Comparison of ENCODE assay signal across 8 cellular contexts in the genomic region with DNA sequence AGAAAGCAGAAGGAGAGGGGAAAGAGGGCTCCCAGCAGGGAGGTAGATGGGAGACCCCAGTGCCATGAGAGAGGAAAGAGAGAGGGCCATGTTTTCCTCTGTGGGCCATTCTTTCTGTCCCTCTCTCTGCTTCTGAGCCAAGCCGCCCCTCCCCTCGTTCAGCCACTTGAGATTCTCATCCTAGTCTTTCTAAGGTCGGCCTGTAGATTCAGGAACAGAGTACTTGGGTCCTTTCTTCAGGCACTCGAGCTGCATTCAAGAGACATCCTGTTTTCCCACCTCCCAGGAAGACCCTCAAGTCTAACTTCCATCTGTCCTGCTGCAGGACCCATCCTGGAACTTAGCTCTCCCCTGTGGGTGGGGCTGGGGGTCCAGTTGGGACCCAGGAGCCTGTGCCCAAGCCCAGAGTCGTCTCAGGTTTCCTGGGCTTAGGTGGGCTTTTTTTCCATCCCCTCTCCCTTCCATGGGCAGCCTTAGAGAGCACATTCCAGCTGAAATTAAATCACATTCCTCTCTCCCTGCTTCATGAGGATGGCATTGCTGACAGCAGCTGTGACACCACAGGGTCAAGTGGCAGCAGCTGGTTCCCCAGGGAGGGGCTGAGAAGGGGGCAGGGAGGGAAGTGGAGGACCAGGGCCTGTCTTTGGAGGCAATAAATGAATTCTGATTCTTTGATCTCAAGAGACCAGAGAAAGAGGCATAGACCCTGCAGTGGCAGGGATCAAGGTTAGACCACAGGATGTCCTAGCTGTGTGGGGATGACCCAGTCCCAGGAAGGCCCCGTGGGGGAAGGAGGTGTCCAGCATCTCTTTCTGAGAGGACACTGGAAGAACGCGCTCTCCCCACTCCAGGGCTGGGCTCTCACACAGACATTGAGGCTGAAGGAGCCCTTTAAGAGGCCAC. TPM values are rescaled to one million over a fixed set of nuclear protein-coding genes. Genes with fewer than 3 reads are reported as not detected.
A peak's percentile ranks its signal among the peaks of the same experiment; 100 is the strongest.
DNase-seq lines count a peak whose midpoint lies in the region; ATAC-seq and TF ChIP-seq lines count a peak whose summit lies in the region.

No MANE protein-coding gene starts in this region.

- H3K9me3 Mint-ChIP-seq in glutamatergic neuron (ENCODE audit: unreplicated experiment) = peaks cover 6% of the 10 kb centered on the region
- no peaks in the 10 kb centered on the region for H3K9me3 Mint-ChIP-seq in activated naive CD8-positive, alpha-beta T cell treated with anti-CD3 and anti-CD28 coated beads, Interleukin-2, amount 50 U/mL, for 24 hours

- H3K4me3 Mint-ChIP-seq in glutamatergic neuron (ENCODE audit: unreplicated experiment) = peak overlapping the region; percentile 58
- no peak overlapping the region for H3K4me3 Mint-ChIP-seq in activated naive CD8-positive, alpha-beta T cell treated with anti-CD3 and anti-CD28 coated beads, Interleukin-2, amount 50 U/mL, for 24 hours

- peaks cover 57% of the 10 kb centered on the region for H3K4me1 Mint-ChIP-seq in glutamatergic neuron (ENCODE audit: low read depth, unreplicated experiment)
- H3K4me1 Mint-ChIP-seq in activated naive CD8-positive, alpha-beta T cell treated with anti-CD3 and anti-CD28 coated beads, Interleukin-2, amount 50 U/mL, for 24 hours = peaks cover 35% of the 10 kb centered on the region

- H3K36me3 Mint-ChIP-seq in glutamatergic neuron (ENCODE audit: unreplicated experiment) = no peaks in the 10 kb centered on the region
- H3K36me3 Mint-ChIP-seq in activated naive CD8-positive, alpha-beta T cell treated with anti-CD3 and anti-CD28 coated beads, Interleukin-2, amount 50 U/mL, for 24 hours (ENCODE audit: low read depth) = no peaks in the 10 kb centered on the region

- DNase-seq in DMS79 (lab: John Stamatoyannopoulos, UW) (peak; percentile 29), NT2/D1 (ENCODE audit: low read depth, low spot score) (no peak), glutamatergic neuron (peak; percentile 66), prostate gland (ENCODE audit: low spot score) (no peak)
- no peak for DNase-seq in stimulated activated CD4-positive, alpha-beta T cell treated with anti-CD3 and anti-CD28 coated beads, Interleukin-12 subunit alpha, Interleukin-12 subunit beta, amount 100 ng/mL, for 4 hours
- DNase-seq in activated naive CD8-positive, alpha-beta T cell treated with anti-CD3 and anti-CD28 coated beads, Interleukin-2, amount 50 U/mL, for 24 hours = no peak

- no peaks in the 10 kb centered on the region for H3K36me3 ChIP-seq in NT2/D1 (ENCODE audit: insufficient read depth, insufficient read length, low read length)
- no peaks in the 10 kb centered on the region for H3K36me3 ChIP-seq in prostate gland

- H3K27me3 Mint-ChIP-seq in glutamatergic neuron (ENCODE audit: unreplicated experiment) = peaks cover 32% of the 10 kb centered on the region
- H3K27me3 Mint-ChIP-seq in activated naive CD8-positive, alpha-beta T cell treated with anti-CD3 and anti-CD28 coated beads, Interleukin-2, amount 50 U/mL, for 24 hours = peaks cover 2% of the 10 kb centered on the region

- H3K9ac ChIP-seq in NT2/D1 (ENCODE audit: insufficient read length, low read depth) = peak overlapping the region; percentile 70

- H3K27me3 ChIP-seq in NT2/D1 (ENCODE audit: insufficient read depth, insufficient read length) = peaks cover 4% of the 10 kb centered on the region
- H3K27me3 ChIP-seq in prostate gland (replicated peaks; ENCODE audit: insufficient read depth) = no peaks in the 10 kb centered on the region

- H3K27ac ChIP-seq in prostate gland = peak overlapping the region; percentile 41 to 52

- ATAC-seq in HG02973 (IDR thresholded peaks at IDR 0.05; ENCODE audit: unreplicated experiment) (no peak), GM21619 (IDR thresholded peaks at IDR 0.05; ENCODE audit: unreplicated experiment) (no peak)
- no peak for ATAC-seq in activated naive CD8-positive, alpha-beta T cell treated with anti-CD3 and anti-CD28 coated beads, Interleukin-2, amount 50 U/mL, for 24 hours

- H3K4me3 ChIP-seq in NT2/D1 (ENCODE audit: insufficient read length, low read depth) = no peak overlapping the region
- H3K4me3 ChIP-seq in prostate gland = no peak overlapping the region

- TF ChIP-seq CTCF in glutamatergic neuron (IDR thresholded peaks at IDR 0.05; ENCODE audit: partially characterized antibody, unreplicated experiment) = no peak
- TF ChIP-seq CTCF in prostate gland (IDR thresholded peaks at IDR 0.05) = no peak

- H3K4me1 ChIP-seq in NT2/D1 (ENCODE audit: insufficient read depth, insufficient read length) (peaks cover 76% of the 10 kb centered on the region), prostate gland (replicated peaks) (no peaks in the 10 kb centered on the region)

- intact Hi-C loops in prostate gland (cut with DNase I) = no loop called here

- no peak for TF ChIP-seq POLR2A in prostate gland (IDR thresholded peaks at IDR 0.05)

- WGBS in prostate gland = 60% methylated on average over 5 of the region's 8 CpGs

- H3K9me3 ChIP-seq in NT2/D1 (ENCODE audit: insufficient read depth, low read length) (no peaks in the 10 kb centered on the region), prostate gland (no peaks in the 10 kb centered on the region)

- peak overlapping the region; percentile 83 for H3K27ac Mint-ChIP-seq in glutamatergic neuron (ENCODE audit: unreplicated experiment)
- no peak overlapping the region for H3K27ac Mint-ChIP-seq in activated naive CD8-positive, alpha-beta T cell treated with anti-CD3 and anti-CD28 coated beads, Interleukin-2, amount 50 U/mL, for 24 hours

RNA-seq across cellular contexts. Expression of a gene that starts 12.9 kb away (rescaled TPM):
- total RNA-seq in glutamatergic neuron (ENCODE audit: unreplicated experiment) (375 TPM), prostate gland (10 to 100 TPM; 11.2 to 33.4 TPM)

RNA-seq across cellular contexts. Expression of a gene that starts 22.4 kb away (rescaled TPM):
- total RNA-seq in glutamatergic neuron (ENCODE audit: unreplicated experiment) = 10.3 TPM
- total RNA-seq in prostate gland = 1 to 10 TPM in 1 of 2 donors, not detected in 1; 4.9 TPM

RNA-seq across cellular contexts. Expression of a gene that starts 41.1 kb away (rescaled TPM):
- total RNA-seq in glutamatergic neuron (ENCODE audit: unreplicated experiment) = 2.4 TPM
- 10 to 100 TPM; 27.3 to 30.8 TPM for total RNA-seq in prostate gland

RNA-seq across cellular contexts. Expression of a gene that starts 45.1 kb away (rescaled TPM):
- 0.71 TPM for total RNA-seq in glutamatergic neuron (ENCODE audit: unreplicated experiment)
- total RNA-seq in prostate gland = 10 to 100 TPM in 1 of 2 donors, 1 to 10 TPM in 1; 6.1 to 10.2 TPM

Comparison
In these comparisons a context has a peak if more than half of its experiments do, and no peak if none do; other contexts are left out.
1. DNase-seq: peak in DMS79 (single experiment) and glutamatergic neuron (single experiment); none in NT2/D1 (single experiment), prostate gland (single experiment), stimulated activated CD4-positive, alpha-beta T cell treated with anti-CD3 and anti-CD28 coated beads, Interleukin-12 subunit alpha, Interleukin-12 subunit beta, amount 100 ng/mL, for 4 hours (single experiment) and activated naive CD8-positive, alpha-beta T cell treated with anti-CD3 and anti-CD28 coated beads, Interleukin-2, amount 50 U/mL, for 24 hours (single experiment).
2. RNA of a gene that starts 12.9 kb away (total RNA-seq): 375 TPM in glutamatergic neuron (single experiment); 11.2 to 33.4 TPM in prostate gland; every median in the first group is over 10 times any median in the second.